ENCODE assay signal across 26 cellular contexts in genomic region chr11:103964390-103964789, GRCh38.
DNase-seq lines count a peak whose midpoint lies in the region; ATAC-seq and TF ChIP-seq lines count a peak whose summit lies in the region.
"Had no signal": no experiment of that assay in that cellular context is flagged by ENCODE, and none has a peak within 500 bp of the region (broad histone marks: within the 10 kb centered on the region; RNA-seq: fewer than 3 reads in every experiment).

No MANE protein-coding gene starts in this region.

- H3K9me2 ChIP-seq in OCI-LY1 (ENCODE audit: low read depth, low read length) = no peaks in the 10 kb centered on the region

- intact Hi-C loops in A673 (cut with micrococcal nuclease; ENCODE audit: unreplicated experiment) = no loop called here
- intact Hi-C loops in ascending aorta (cut with DNase I) = no loop called here

- ATAC-seq in HG03025 (IDR thresholded peaks at IDR 0.05; ENCODE audit: low FRiP score, unreplicated experiment) (no peak), GM21576 (IDR thresholded peaks at IDR 0.05; ENCODE audit: unreplicated experiment) (no peak)
- ATAC-seq: activated naive CD8-positive, alpha-beta T cell treated with anti-CD3 and anti-CD28 coated beads, Interleukin-2, amount 50 U/mL, for 24 hours; activated T-cell treated with anti-CD3 and anti-CD28 coated beads, Interleukin-2, amount 50 U/mL, for 72 hours; left colon; natural killer cell treated with Interleukin-12 subunit alpha and Interleukin-12 subunit beta and Interleukin-15 and Interleukin-18, amount 100 ng/mL, for 72 hours; stimulated activated naive B cell treated with anti-CD40 and anti-IgM and Interleukin-4, amounts not matched to agents 10 μg/mL and 1 μg/mL and 100 μg/mL, for 72 hours had no signal

- H4K20me1 ChIP-seq in OCI-LY1 (ENCODE audit: insufficient read depth, low read length) = no peaks in the 10 kb centered on the region

- H3K36me3 ChIP-seq in A673 (ENCODE audit: insufficient read depth, low read length, poor library complexity, severe bottlenecking) = no peaks in the 10 kb centered on the region
- no peaks in the 10 kb centered on the region for H3K36me3 ChIP-seq in OCI-LY1 (ENCODE audit: insufficient read depth, low read length)
- no peaks in the 10 kb centered on the region for H3K36me3 ChIP-seq in ascending aorta
- H3K36me3 ChIP-seq: ovary, upper lobe of left lung had no signal

- DNase-seq in A673 (ENCODE audit: low spot score) = no peak
- no peak for DNase-seq in epithelial cell of esophagus (ENCODE audit: low read depth)
- DNase-seq in ascending aorta (ENCODE audit: low spot score in 2 of 2) = no peak
- no peak for DNase-seq in GM03348 (ENCODE audit: low spot score)
- DNase-seq: activated CD4-positive, alpha-beta memory T cell treated with anti-CD3 and anti-CD28 coated beads for 36 hours; activated CD4-positive, alpha-beta T cell treated with anti-CD3 and anti-CD28 coated beads for 1 hour; activated naive CD4-positive, alpha-beta T cell; activated naive CD8-positive, alpha-beta T cell treated with anti-CD3 and anti-CD28 coated beads, Interleukin-2, amount 50 U/mL, for 24 hours; activated T-cell treated with anti-CD3 and anti-CD28 coated beads, Interleukin-2, amount 50 U/mL, for 72 hours; CD4-positive, alpha-beta T cell; dorsolateral prefrontal cortex; GM23248; hypothalamus; KG1; left colon; NCI-H2029; ovary; SHP77 treated with DMSO at 0.1 percent for 48 hours; stimulated activated naive B cell treated with anti-CD40 and anti-IgM and Interleukin-4, amounts not matched to agents 10 μg/mL and 1 μg/mL and 100 μg/mL, for 72 hours; substantia nigra; upper lobe of left lung had no signal

- POLR2A ChIA-PET in A673 (lab: Charles Lee; ENCODE audit: low non-redundant PET) = no interaction called here

- H3K4me2 ChIP-seq in OCI-LY1 (ENCODE audit: low read length) = no peak overlapping the region

- H3K4me1 ChIP-seq in A673 (ENCODE audit: insufficient read depth, low read length, poor library complexity, severe bottlenecking) (no peaks in the 10 kb centered on the region), OCI-LY1 (ENCODE audit: insufficient read depth, low read length, severe bottlenecking) (peaks cover 9% of the 10 kb centered on the region), ascending aorta (no peaks in the 10 kb centered on the region)
- H3K4me1 ChIP-seq: upper lobe of left lung had no signal

- H2AFZ ChIP-seq in OCI-LY1 (ENCODE audit: low read length) = no peak overlapping the region
- H2AFZ ChIP-seq: GM23248 had no signal

- H3K27me3 ChIP-seq in A673 (replicated peaks; ENCODE audit: insufficient read depth, low read depth, low read length, poor library complexity) (no peaks in the 10 kb centered on the region), OCI-LY1 (ENCODE audit: insufficient read depth, low read length) (no peaks in the 10 kb centered on the region), ascending aorta (no peaks in the 10 kb centered on the region)
- H3K27me3 ChIP-seq: dorsolateral prefrontal cortex, ovary, upper lobe of left lung had no signal

- no TSS peak for BruUV-seq in A673 (replicated peaks; lab: Mats Ljungman, UMichigan)

- TF ChIP-seq CTCF in A673 (conservative IDR thresholded peaks at IDR 0.05; ENCODE audit: low read depth, low read length) = 0 out of 2 replicates have a peak, but pooled peaks have one; percentile 13
- TF ChIP-seq CTCF in GM12875 (IDR thresholded peaks at IDR 0.05; ENCODE audit: borderline replicate concordance, insufficient read depth, low read depth, low read length) = 0 out of 2 replicates have a peak, but pooled peaks have one; percentile 16
- peak; percentile 25; the same call in 1 of the 2 replicates for TF ChIP-seq CTCF in OCI-LY1 (IDR thresholded peaks at IDR 0.05; ENCODE audit: low read length)
- TF ChIP-seq CTCF in epithelial cell of esophagus (IDR thresholded peaks at IDR 0.05; ENCODE audit: insufficient read depth, low read depth, low read length, missing control alignments) = peak; percentile 23
- no peak for TF ChIP-seq CTCF in ascending aorta (IDR thresholded peaks at IDR 0.05)

- H3K27ac ChIP-seq in A673 (ENCODE audit: low read depth, low read length, poor library complexity, severe bottlenecking) (no peak overlapping the region), OCI-LY1 (ENCODE audit: low read depth, low read length, poor library complexity, severe bottlenecking) (no peak overlapping the region), ascending aorta (no peak overlapping the region)
- H3K27ac ChIP-seq: dorsolateral prefrontal cortex, GM23248, ovary, upper lobe of left lung had no signal

- H3K4me3 ChIP-seq in A673 (ENCODE audit: low read depth, low read length, poor library complexity, severe bottlenecking) (no peak overlapping the region), GM12875 (ENCODE audit: low read depth, low read length) (no peak overlapping the region), OCI-LY1 (ENCODE audit: low read depth, low read length, poor library complexity, severe bottlenecking) (no peak overlapping the region), epithelial cell of esophagus (ENCODE audit: low read length) (no peak overlapping the region), ascending aorta (no peak overlapping the region)
- H3K4me3 ChIP-seq: dorsolateral prefrontal cortex, GM23248, ovary, upper lobe of left lung had no signal

- CTCF ChIA-PET in A673 (lab: Charles Lee) = no interaction called here

- no peaks in the 10 kb centered on the region for H3K79me2 ChIP-seq in OCI-LY1 (ENCODE audit: insufficient read depth, low read length)

- no peaks in the 10 kb centered on the region for H3F3A ChIP-seq in OCI-LY1 (ENCODE audit: insufficient read depth, low read length)

- H3K9me3 ChIP-seq in A673 (ENCODE audit: low read depth, low read length, poor library complexity, severe bottlenecking) = no peaks in the 10 kb centered on the region
- 0 out of 2 replicates have a peak, but pooled peaks cover 2% of the 10 kb centered on the region for H3K9me3 ChIP-seq in OCI-LY1 (ENCODE audit: low read length)
- no peaks in the 10 kb centered on the region for H3K9me3 ChIP-seq in ascending aorta
- H3K9me3 ChIP-seq: ovary, upper lobe of left lung had no signal

- H3K9ac ChIP-seq in OCI-LY1 (ENCODE audit: low read length) = no peak overlapping the region
- H3K9ac ChIP-seq: GM23248 had no signal

Comparison
In these comparisons a context has a peak if more than half of its experiments do, and no peak if none do; other contexts are left out.
1. CTCF ChIP-seq: peak in A673 (single experiment), GM12875 (single experiment), OCI-LY1 (single experiment) and epithelial cell of esophagus (single experiment); none in ascending aorta (0 of 3).